1 cellular context compared by ENCODE assay signal in genomic region chr5:95086932-95087818, GRCh38.
TF ChIP-seq lines count a peak whose summit lies in the region.

No MANE protein-coding gene starts in this region.

TF ChIP-seq in HepG2, 621 proteins besides CTCF, POLR2A, EP300 and RAD21 (continued from another document):
- TF ChIP-seq MNT (IDR thresholded peaks at IDR 0.05) (no peak), NCOR1 (IDR thresholded peaks at IDR 0.05; ENCODE audit: borderline replicate concordance, low read length) (no peak)
- TF ChIP-seq, protein P1, sequence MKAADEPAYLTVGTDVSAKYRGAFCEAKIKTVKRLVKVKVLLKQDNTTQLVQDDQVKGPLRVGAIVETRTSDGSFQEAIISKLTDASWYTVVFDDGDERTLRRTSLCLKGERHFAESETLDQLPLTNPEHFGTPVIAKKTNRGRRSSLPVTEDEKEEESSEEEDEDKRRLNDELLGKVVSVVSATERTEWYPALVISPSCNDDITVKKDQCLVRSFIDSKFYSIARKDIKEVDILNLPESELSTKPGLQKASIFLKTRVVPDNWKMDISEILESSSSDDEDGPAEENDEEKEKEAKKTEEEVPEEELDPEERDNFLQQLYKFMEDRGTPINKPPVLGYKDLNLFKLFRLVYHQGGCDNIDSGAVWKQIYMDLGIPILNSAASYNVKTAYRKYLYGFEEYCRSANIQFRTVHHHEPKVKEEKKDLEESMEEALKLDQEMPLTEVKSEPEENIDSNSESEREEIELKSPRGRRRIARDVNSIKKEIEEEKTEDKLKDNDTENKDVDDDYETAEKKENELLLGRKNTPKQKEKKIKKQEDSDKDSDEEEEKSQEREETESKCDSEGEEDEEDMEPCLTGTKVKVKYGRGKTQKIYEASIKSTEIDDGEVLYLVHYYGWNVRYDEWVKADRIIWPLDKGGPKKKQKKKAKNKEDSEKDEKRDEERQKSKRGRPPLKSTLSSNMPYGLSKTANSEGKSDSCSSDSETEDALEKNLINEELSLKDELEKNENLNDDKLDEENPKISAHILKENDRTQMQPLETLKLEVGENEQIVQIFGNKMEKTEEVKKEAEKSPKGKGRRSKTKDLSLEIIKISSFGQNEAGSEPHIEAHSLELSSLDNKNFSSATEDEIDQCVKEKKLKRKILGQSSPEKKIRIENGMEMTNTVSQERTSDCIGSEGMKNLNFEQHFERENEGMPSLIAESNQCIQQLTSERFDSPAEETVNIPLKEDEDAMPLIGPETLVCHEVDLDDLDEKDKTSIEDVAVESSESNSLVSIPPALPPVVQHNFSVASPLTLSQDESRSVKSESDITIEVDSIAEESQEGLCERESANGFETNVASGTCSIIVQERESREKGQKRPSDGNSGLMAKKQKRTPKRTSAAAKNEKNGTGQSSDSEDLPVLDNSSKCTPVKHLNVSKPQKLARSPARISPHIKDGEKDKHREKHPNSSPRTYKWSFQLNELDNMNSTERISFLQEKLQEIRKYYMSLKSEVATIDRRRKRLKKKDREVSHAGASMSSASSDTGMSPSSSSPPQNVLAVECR (CRISPR knock-in tag; IDR thresholded peaks at IDR 0.05; ENCODE audit: borderline replicate concordance), result no peak
